27 cellular contexts compared by ENCODE assay signal in genomic region chr9:93039456-93039855, GRCh38. TPM values are rescaled to one million over a fixed set of nuclear protein-coding genes. Genes with fewer than 3 reads are reported as not detected.
A peak's percentile ranks its signal among the peaks of the same experiment; 100 is the strongest.
DNase-seq lines count a peak whose midpoint lies in the region; ATAC-seq, FAIRE-seq and TF ChIP-seq lines count a peak whose summit lies in the region.
"Had no signal": no experiment of that assay in that cellular context is flagged by ENCODE, and none has a peak within 500 bp of the region (broad histone marks: within the 10 kb centered on the region; RNA-seq: fewer than 3 reads in every experiment).

No MANE protein-coding gene starts in this region.

- no peaks in the 10 kb centered on the region for H3K9me3 Mint-ChIP-seq in activated T-cell treated with anti-CD3 and anti-CD28 coated beads, Interleukin-2, amount 50 U/mL, for 72 hours
- no peaks in the 10 kb centered on the region for H3K9me3 Mint-ChIP-seq in CD8-positive, alpha-beta memory T cell
- no peaks in the 10 kb centered on the region for H3K9me3 Mint-ChIP-seq in central memory CD8-positive, alpha-beta T cell
- H3K9me3 Mint-ChIP-seq: activated T-cell treated with anti-CD3 and anti-CD28 coated beads, Interleukin-2, amount 50 U/mL, for 4 hours had no signal

- peaks cover 59% of the 10 kb centered on the region for H3K4me1 Mint-ChIP-seq in activated T-cell treated with anti-CD3 and anti-CD28 coated beads, Interleukin-2, amount 50 U/mL, for 72 hours (ENCODE audit: low read depth)
- H3K4me1 Mint-ChIP-seq in CD8-positive, alpha-beta memory T cell, result peaks cover 33 to 76% (median 40%) of the 10 kb centered on the region in 3 donors
- peaks cover 33% of the 10 kb centered on the region for H3K4me1 Mint-ChIP-seq in central memory CD8-positive, alpha-beta T cell

- no peak overlapping the region for H3K4me3 Mint-ChIP-seq in activated T-cell treated with anti-CD3 and anti-CD28 coated beads, Interleukin-2, amount 50 U/mL, for 72 hours
- H3K4me3 Mint-ChIP-seq in CD8-positive, alpha-beta memory T cell, result no peak overlapping the region
- no peak overlapping the region for H3K4me3 Mint-ChIP-seq in central memory CD8-positive, alpha-beta T cell
- H3K4me3 Mint-ChIP-seq: activated T-cell treated with anti-CD3 and anti-CD28 coated beads, Interleukin-2, amount 50 U/mL, for 4 hours had no signal

- BruUV-seq in HepG2 (replicated peaks; lab: Mats Ljungman, UMichigan), result no TSS peak

- TF ChIP-seq EP300 in HepG2 (IDR thresholded peaks at IDR 0.05; ENCODE audit: low read depth in 2 of 2, low read length in 2 of 2) (no peak), HepG2 (CRISPR knock-in tag; IDR thresholded peaks at IDR 0.05; ENCODE audit: borderline replicate concordance) (no peak)

- WGBS in HepG2 (ENCODE audit: low lambda C conversion rate), result no CpG with 5 or more reads among the region's 6 CpGs

- no peaks in the 10 kb centered on the region for H3K79me2 ChIP-seq in HepG2 (ENCODE audit: insufficient read depth, low read length)

- no peak for FAIRE-seq in HepG2 (lab: Jason Lieb, UNC)
- FAIRE-seq: GM18507, K562 had no signal

- H3K36me3 Mint-ChIP-seq in activated T-cell treated with anti-CD3 and anti-CD28 coated beads, Interleukin-2, amount 50 U/mL, for 72 hours (ENCODE audit: insufficient read depth in 2 of 2), result peaks cover 0 to 3% of the 10 kb centered on the region in 2 donors
- peaks cover 0 to 28% (median 0%) of the 10 kb centered on the region in 3 donors for H3K36me3 Mint-ChIP-seq in CD8-positive, alpha-beta memory T cell
- peaks cover 28% of the 10 kb centered on the region for H3K36me3 Mint-ChIP-seq in central memory CD8-positive, alpha-beta T cell (ENCODE audit: insufficient read depth)

- H3K27ac Mint-ChIP-seq in activated T-cell treated with anti-CD3 and anti-CD28 coated beads, Interleukin-2, amount 50 U/mL, for 72 hours, result peak overlapping the region; percentile 23
- peak overlapping the region in 6 of 8 donors; percentile 19 to 87 (median 70) for H3K27ac Mint-ChIP-seq in CD8-positive, alpha-beta memory T cell
- peak overlapping the region; percentile 6 for H3K27ac Mint-ChIP-seq in central memory CD8-positive, alpha-beta T cell (ENCODE audit: low read depth)

- H3K4me3 ChIP-seq in CD8-positive, alpha-beta memory T cell (ENCODE audit: low read length), result no peak overlapping the region
- H3K4me3 ChIP-seq in neutrophil (ENCODE audit: low read depth in 1 of 2, low read length in 1 of 2) (no peak overlapping the region), HepG2 (replicated peaks in 1 of 3; ENCODE audit: insufficient read depth in 1 of 3, low read depth in 2 of 3, low read length in 3 of 3) (no peak overlapping the region), breast epithelium (no peak overlapping the region)
- H3K4me3 ChIP-seq: K562, Peyer's patch, stomach, thyroid gland had no signal

- CTCF ChIA-PET in CD8-positive, alpha-beta memory T cell (lab: Charles Lee), result interaction anchor here (1.1 to 1.5 kb wide), 2 partner anchors 8 to 25 kb away, joined by 3 to 5 read pairs; no protein-coding TSS in a partner anchor
- CTCF ChIA-PET in HepG2 (lab: Yijun Ruan, JAX; ENCODE audit: low intra/inter-chr PET ratio, low total read pairs), result no interaction called here

- no peak for ATAC-seq in activated T-cell treated with anti-CD3 and anti-CD28 coated beads, Interleukin-2, amount 50 U/mL, for 72 hours (replicated peaks in 1 of 2)
- no peak for ATAC-seq in central memory CD8-positive, alpha-beta T cell (replicated peaks; ENCODE audit: extremely low read depth, poor library complexity, severe bottlenecking)
- no peak for ATAC-seq in HepG2
- ATAC-seq: activated CD4-positive, CD25-positive, alpha-beta regulatory T cell treated with anti-CD3 and anti-CD28 coated beads, Interleukin-2, amount 50 U/mL, for 24 hours; activated T-cell treated with anti-CD3 and anti-CD28 coated beads, Interleukin-2, amount 50 U/mL, for 4 hours; K562; left lobe of liver had no signal

- TF ChIP-seq RAD21 in HepG2 (CRISPR knock-in tag; IDR thresholded peaks at IDR 0.05), result no peak

- in situ Hi-C loops in HepG2 (cut with HindIII; ENCODE audit: extremely low pct_ligation_motif_present, low pct_unique_long_range_greater_than_20kb), result no loop called here

- peaks cover 40% of the 10 kb centered on the region for H3K4me1 ChIP-seq in CD8-positive, alpha-beta memory T cell (ENCODE audit: insufficient read depth, low read length)
- H3K4me1 ChIP-seq in neutrophil (ENCODE audit: control insufficient read depth in 1 of 2, insufficient read depth in 1 of 2, low read depth in 1 of 2, low read length in 1 of 2), result peaks cover 99 to 100% of the 10 kb centered on the region in 2 experiments
- no peaks in the 10 kb centered on the region for H3K4me1 ChIP-seq in HepG2 (ENCODE audit: insufficient read depth, low read length)
- no peaks in the 10 kb centered on the region for H3K4me1 ChIP-seq in breast epithelium
- H3K4me1 ChIP-seq: thyroid gland had no signal

- H3K4me2 ChIP-seq in HepG2 (ENCODE audit: low read depth, low read length), result no peak overlapping the region

- H3K9me3 ChIP-seq in CD8-positive, alpha-beta memory T cell (ENCODE audit: low read length), result no peaks in the 10 kb centered on the region
- H3K9me3 ChIP-seq in neutrophil (no peaks in the 10 kb centered on the region), HepG2 (ENCODE audit: low read length) (no peaks in the 10 kb centered on the region), breast epithelium (no peaks in the 10 kb centered on the region)
- H3K9me3 ChIP-seq: Peyer's patch, stomach, thyroid gland had no signal

- no peaks in the 10 kb centered on the region for H3K27me3 Mint-ChIP-seq in activated T-cell treated with anti-CD3 and anti-CD28 coated beads, Interleukin-2, amount 50 U/mL, for 72 hours (ENCODE audit: low read depth)
- peaks cover 0 to 6% of the 10 kb centered on the region in 2 donors for H3K27me3 Mint-ChIP-seq in CD8-positive, alpha-beta memory T cell
- H3K27me3 Mint-ChIP-seq in central memory CD8-positive, alpha-beta T cell, result no peaks in the 10 kb centered on the region

- no peak for TF ChIP-seq POLR2A in HepG2 (IDR thresholded peaks at IDR 0.05; ENCODE audit: insufficient read depth in 1 of 2, low read depth in 2 of 2, low read length in 2 of 2)
- no peak for TF ChIP-seq POLR2A in breast epithelium (IDR thresholded peaks at IDR 0.05)

- H2AFZ ChIP-seq in HepG2 (ENCODE audit: low read length), result no peak overlapping the region

- POLR2A ChIA-PET in CD8-positive, alpha-beta memory T cell (lab: Charles Lee), result interaction anchor here (1.0 to 1.1 kb wide), 2 partner anchors 20 to 25 kb away, joined by 3 to 6 read pairs; no protein-coding TSS in a partner anchor
- POLR2A ChIA-PET in HepG2 (lab: Yijun Ruan, JAX), result no interaction called here

- H4K20me1 ChIP-seq in HepG2 (ENCODE audit: insufficient read depth, low read length), result no peaks in the 10 kb centered on the region

- no peaks in the 10 kb centered on the region for H3K36me3 ChIP-seq in CD8-positive, alpha-beta memory T cell (ENCODE audit: insufficient read depth, low read length)
- H3K36me3 ChIP-seq in neutrophil (peaks cover 37% of the 10 kb centered on the region), HepG2 (replicated peaks in 1 of 2; ENCODE audit: control insufficient read depth in 1 of 2, insufficient read depth in 2 of 2, low read length in 2 of 2) (no peaks in the 10 kb centered on the region), breast epithelium (no peaks in the 10 kb centered on the region)
- H3K36me3 ChIP-seq: Peyer's patch, thyroid gland had no signal

- DNase-seq in activated T-cell treated with anti-CD3 and anti-CD28 coated beads, Interleukin-2, amount 50 U/mL, for 72 hours, result no peak
- DNase-seq in activated T-cell treated with anti-CD3 and anti-CD28 coated beads, Interleukin-2, amount 50 U/mL, for 48 hours, result no peak
- no peak for DNase-seq in CD8-positive, alpha-beta memory T cell
- DNase-seq in central memory CD8-positive, alpha-beta T cell (ENCODE audit: low spot score in 2 of 2), result no peak
- DNase-seq in HepG2 (ENCODE audit: low spot score) (no peak), breast epithelium (ENCODE audit: low spot score in 2 of 2) (no peak)
- no peak for DNase-seq in stimulated activated CD4-positive, alpha-beta T cell treated with anti-CD3 and anti-CD28 coated beads, Interleukin-12 subunit alpha, Interleukin-12 subunit beta, amount 100 ng/mL, for 4 hours
- DNase-seq: activated T-cell treated with anti-CD3 and anti-CD28 coated beads, Interleukin-2, amount 50 U/mL, for 4 hours; cerebellar nuclear complex; DND-41; HCEC 1CT; mesenchymal stem cell; NCI-H1105 treated with DMSO at 0.1 percent for 48 hours; NCI-H2029; NCI-H526 treated with DMSO at 0.1 percent for 48 hours; Peyer's patch; SIG-M5; stomach; thyroid gland had no signal

- intact Hi-C loops in HepG2 (cut with micrococcal nuclease; ENCODE audit: unreplicated experiment) (no loop called here), breast epithelium (cut with DNase I; ENCODE audit: low total_unique reads) (no loop called here)

- H3K27me3 ChIP-seq in CD8-positive, alpha-beta memory T cell (ENCODE audit: insufficient read depth, low read length, poor library complexity, severe bottlenecking), result no peaks in the 10 kb centered on the region
- H3K27me3 ChIP-seq in neutrophil (no peaks in the 10 kb centered on the region), HepG2 (ENCODE audit: control insufficient read depth in 1 of 2, insufficient read depth in 2 of 2, low read length in 2 of 2) (peaks cover 0 to 1% of the 10 kb centered on the region in 2 experiments; a peak in 1 of 5 replicates), breast epithelium (no peaks in the 10 kb centered on the region)
- H3K27me3 ChIP-seq: Peyer's patch, thyroid gland had no signal

- no peak overlapping the region for H3K27ac ChIP-seq in CD8-positive, alpha-beta memory T cell (ENCODE audit: low read depth, low read length)
- H3K27ac ChIP-seq in neutrophil, result peak overlapping the region; percentile 95
- H3K27ac ChIP-seq in HepG2 (ENCODE audit: extremely low read length, insufficient read depth, low read length), result no peak overlapping the region
- H3K27ac ChIP-seq in breast epithelium, result no peak overlapping the region
- H3K27ac ChIP-seq: Peyer's patch, stomach, thyroid gland had no signal

- no peak overlapping the region for H3K9ac ChIP-seq in HepG2 (ENCODE audit: insufficient read depth, low read depth, low read length)

- no peak for TF ChIP-seq CTCF in neutrophil (IDR thresholded peaks at IDR 0.05)
- no peak for TF ChIP-seq CTCF in HepG2 (CRISPR knock-in tag; IDR thresholded peaks at IDR 0.05)
- TF ChIP-seq CTCF in breast epithelium (IDR thresholded peaks at IDR 0.05), result no peak

RNA-seq across cellular contexts. Expression of gene SUSD3, which starts 19.0 kb away (rescaled TPM):
- total RNA-seq in activated T-cell treated with anti-CD3 and anti-CD28 coated beads, Interleukin-2, amount 50 U/mL, for 72 hours, result 10 to 100 TPM; 53.1 to 56.8 TPM
- total RNA-seq in CD8-positive, alpha-beta memory T cell, result 10 to 100 TPM; 11.3 to 12.3 TPM
- polyA plus RNA-seq in CD8-positive, alpha-beta memory T cell, result 103 TPM
- 6.0 and 7.0 TPM in 2 replicates for total RNA-seq in HepG2 (2016; rRNA removed; fragmentation: Illumina TruSeq; extraction: Trizol)
- total RNA-seq in HepG2 (2016; cell fraction: cytosol; rRNA removed; fragmentation: Illumina TruSeq; extraction: Trizol; ENCODE audit: low read depth), result 10.2 and 12.4 TPM in 2 replicates
- 6.3 and 8.8 TPM in 2 replicates for total RNA-seq in HepG2 (2016; cell fraction: insoluble cytoplasmic fraction; rRNA removed; fragmentation: Illumina TruSeq; extraction: Trizol)
- total RNA-seq in HepG2 (2016; cell fraction: membrane; rRNA removed; fragmentation: Illumina TruSeq; extraction: Trizol), result 10.0 and 14.6 TPM in 2 replicates
- 4.9 and 5.2 TPM in 2 replicates for total RNA-seq in HepG2 (2016; cell fraction: nucleus; rRNA removed; fragmentation: Illumina TruSeq; extraction: Trizol)
- polyA plus RNA-seq in HepG2 (2011; rRNA removed), result 9.1 and 11.7 TPM in 2 replicates
- 6.2 and 9.7 TPM in 2 replicates for polyA plus RNA-seq in HepG2 (2011; cell fraction: cytosol; rRNA removed)
- 4.6 and 5.9 TPM in 2 replicates for polyA plus RNA-seq in HepG2 (2011; cell fraction: nucleus; rRNA removed)
- polyA plus RNA-seq in HepG2 (2012), result 4.2 and 5.4 TPM in 2 replicates
- polyA plus RNA-seq in HepG2 (2016; cell fraction: cytosol; fragmentation: Illumina TruSeq; extraction: Trizol; ENCODE audit: low read depth), result 12.5 and 16.5 TPM in 2 replicates
- 5.3 and 7.1 TPM in 2 replicates for polyA plus RNA-seq in HepG2 (2016; cell fraction: insoluble cytoplasmic fraction; fragmentation: Illumina TruSeq; extraction: Trizol; ENCODE audit: low read depth)
- polyA plus RNA-seq in HepG2 (2016; cell fraction: membrane; fragmentation: Illumina TruSeq; extraction: Trizol; ENCODE audit: low read depth), result 12.6 and 14.6 TPM in 2 replicates
- 9.7 and 10.7 TPM in 2 replicates for polyA plus RNA-seq in HepG2 (2016; cell fraction: nucleus; fragmentation: Illumina TruSeq; extraction: Trizol; ENCODE audit: insufficient read depth, low read depth)
- 7.9 TPM in 1 of 2 replicates, not detected in the other for polyA minus RNA-seq in HepG2 (2011; rRNA and poly(A)+ RNA removed; ENCODE audit: low replicate concordance)
- 1.8 and 2.8 TPM in 2 replicates for polyA minus RNA-seq in HepG2 (2011; cell fraction: cytosol; rRNA and poly(A)+ RNA removed)
- 0.90 and 0.99 TPM in 2 replicates for polyA minus RNA-seq in HepG2 (2011; cell fraction: nucleus; rRNA and poly(A)+ RNA removed)
- total RNA-seq in breast epithelium, result 10 to 100 TPM in 2 of 3 donors, 1 to 10 TPM in 1; 1.3 to 52.4 (median 45.9) TPM
- total RNA-seq: A673, MCF 10A, osteocyte had no signal

RNA-seq across cellular contexts. Expression of gene CARD19, which starts 56.6 kb away (rescaled TPM):
- 10 to 100 TPM; 65.7 to 70.0 TPM for total RNA-seq in activated T-cell treated with anti-CD3 and anti-CD28 coated beads, Interleukin-2, amount 50 U/mL, for 72 hours
- total RNA-seq in CD8-positive, alpha-beta memory T cell, result 10 to 100 TPM; 43.2 to 43.6 TPM
- 66.4 TPM for polyA plus RNA-seq in CD8-positive, alpha-beta memory T cell
- total RNA-seq in HepG2 (2016; rRNA removed; fragmentation: Illumina TruSeq; extraction: Trizol) (15.2 and 18.4 TPM in 2 replicates), breast epithelium (10 to 100 TPM; 59.0 to 79.3 (median 62.1) TPM)
- total RNA-seq in HepG2 (2016; cell fraction: cytosol; rRNA removed; fragmentation: Illumina TruSeq; extraction: Trizol; ENCODE audit: low read depth), result 15.8 and 20.2 TPM in 2 replicates
- 18.6 and 20.5 TPM in 2 replicates for total RNA-seq in HepG2 (2016; cell fraction: insoluble cytoplasmic fraction; rRNA removed; fragmentation: Illumina TruSeq; extraction: Trizol)
- total RNA-seq in HepG2 (2016; cell fraction: membrane; rRNA removed; fragmentation: Illumina TruSeq; extraction: Trizol), result 17.3 and 29.5 TPM in 2 replicates
- 8.3 and 12.2 TPM in 2 replicates for total RNA-seq in HepG2 (2016; cell fraction: nucleus; rRNA removed; fragmentation: Illumina TruSeq; extraction: Trizol)
- 47.2 and 62.0 TPM in 2 replicates for polyA plus RNA-seq in HepG2 (2011; rRNA removed)
- polyA plus RNA-seq in HepG2 (2011; cell fraction: cytosol; rRNA removed), result 33.8 and 73.1 TPM in 2 replicates
- polyA plus RNA-seq in HepG2 (2011; cell fraction: nucleus; rRNA removed), result 101 and 106 TPM in 2 replicates
- 14.6 TPM in 2 replicates for polyA plus RNA-seq in HepG2 (2012)
- polyA plus RNA-seq in HepG2 (2016; cell fraction: cytosol; fragmentation: Illumina TruSeq; extraction: Trizol; ENCODE audit: low read depth), result 16.0 and 27.0 TPM in 2 replicates
- polyA plus RNA-seq in HepG2 (2016; cell fraction: insoluble cytoplasmic fraction; fragmentation: Illumina TruSeq; extraction: Trizol; ENCODE audit: low read depth), result 14.7 and 18.5 TPM in 2 replicates
- 13.4 and 18.5 TPM in 2 replicates for polyA plus RNA-seq in HepG2 (2016; cell fraction: membrane; fragmentation: Illumina TruSeq; extraction: Trizol; ENCODE audit: low read depth)
- 25.1 and 25.9 TPM in 2 replicates for polyA plus RNA-seq in HepG2 (2016; cell fraction: nucleus; fragmentation: Illumina TruSeq; extraction: Trizol; ENCODE audit: insufficient read depth, low read depth)
- polyA minus RNA-seq in HepG2 (2011; rRNA and poly(A)+ RNA removed; ENCODE audit: low replicate concordance), result 11.5 and 28.1 TPM in 2 replicates
- polyA minus RNA-seq in HepG2 (2011; cell fraction: cytosol; rRNA and poly(A)+ RNA removed), result 14.0 and 17.6 TPM in 2 replicates
- polyA minus RNA-seq in HepG2 (2011; cell fraction: nucleus; rRNA and poly(A)+ RNA removed), result 11.3 and 12.8 TPM in 2 replicates

Comparison
In these comparisons a context has a peak if more than half of its experiments do, and no peak if none do; other contexts are left out.
1. H3K27ac Mint-ChIP-seq: peak in every context shown above with its lines; median percentile 70 in CD8-positive, alpha-beta memory T cell; 23 in activated T-cell treated with anti-CD3 and anti-CD28 coated beads, Interleukin-2, amount 50 U/mL, for 72 hours; 6 in central memory CD8-positive, alpha-beta T cell.